Comparison of ENCODE assay signal across 20 cellular contexts in the genomic region with DNA sequence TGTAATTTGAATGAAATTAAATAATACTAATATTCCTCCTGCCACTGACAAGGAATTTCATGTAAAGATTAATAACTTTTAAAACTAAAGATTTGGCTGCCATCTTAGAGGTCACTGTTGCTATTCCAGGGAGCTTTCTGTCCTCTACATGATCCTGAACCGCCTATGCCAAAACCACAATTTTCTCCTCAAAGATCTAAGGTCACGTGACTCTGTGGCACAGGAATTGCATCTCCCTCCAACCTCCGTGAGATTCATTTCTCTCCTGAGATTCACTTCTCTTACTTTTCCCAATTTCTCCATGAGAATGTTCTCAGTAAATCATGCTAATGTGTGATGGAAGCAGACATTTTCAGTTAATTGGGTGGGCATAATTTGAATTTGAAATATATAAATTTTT.
"Had no signal": no experiment of that assay in that cellular context is flagged by ENCODE, and none has a peak within 500 bp of the region (broad histone marks: within the 10 kb centered on the region; RNA-seq: fewer than 3 reads in every experiment).

No MANE protein-coding gene starts in this region.

- H3K36me3 ChIP-seq: left ventricle myocardium inferior, ovary, right atrium auricular region, spleen, suprapubic skin, thoracic aorta, tibial artery, upper lobe of right lung had no signal

- H3K79me2 ChIP-seq: hepatocyte had no signal

- H3K9me3 ChIP-seq: left ventricle myocardium inferior, ovary, right atrium auricular region, spleen, suprapubic skin, thoracic aorta, tibial artery, upper lobe of right lung had no signal

- FAIRE-seq: small intestine had no signal

- H3K4me2 ChIP-seq: hepatocyte had no signal

- H2AFZ ChIP-seq: hepatocyte had no signal

- H3K4me1 ChIP-seq: left ventricle myocardium inferior, right atrium auricular region, spleen, suprapubic skin, tibial artery, upper lobe of right lung had no signal

- H3K4me3 ChIP-seq: hepatocyte, left ventricle myocardium inferior, lung, ovary, right atrium auricular region, spleen, suprapubic skin, thoracic aorta, tibial artery, upper lobe of right lung had no signal

- ATAC-seq: naive thymus-derived CD4-positive, alpha-beta T cell; natural killer cell treated with Interleukin-12 subunit alpha and Interleukin-12 subunit beta and Interleukin-15 and Interleukin-18, amount 100 ng/mL, for 72 hours; sciatic nerve; stimulated activated effector memory CD8-positive, alpha-beta T cell treated with anti-CD3 and anti-CD28 coated beads, Interleukin-12 subunit alpha, Interleukin-12 subunit beta, amount 100 ng/mL, for 72 hours; upper lobe of right lung had no signal

- H3K27me3 ChIP-seq: hepatocyte, ovary, right atrium auricular region, spleen, suprapubic skin, tibial artery, upper lobe of right lung had no signal

- DNase-seq: islet precursor cell; left ventricle myocardium inferior; mesendoderm; naive thymus-derived CD4-positive, alpha-beta T cell; ovary; small intestine; spleen; stimulated activated CD4-positive, alpha-beta T cell treated with anti-CD3 and anti-CD28 coated beads, Interleukin-4, amount 100 ng/mL, for 24 hours; stimulated activated naive CD4-positive, alpha-beta T cell; tibial artery; trophoblast cell; upper lobe of right lung had no signal

- H3K27ac ChIP-seq: hepatocyte, left ventricle myocardium inferior, ovary, right atrium auricular region, spleen, suprapubic skin, thoracic aorta, tibial artery, upper lobe of right lung had no signal
